ENCODE assay signal across 8 cellular contexts in the genomic region with DNA sequence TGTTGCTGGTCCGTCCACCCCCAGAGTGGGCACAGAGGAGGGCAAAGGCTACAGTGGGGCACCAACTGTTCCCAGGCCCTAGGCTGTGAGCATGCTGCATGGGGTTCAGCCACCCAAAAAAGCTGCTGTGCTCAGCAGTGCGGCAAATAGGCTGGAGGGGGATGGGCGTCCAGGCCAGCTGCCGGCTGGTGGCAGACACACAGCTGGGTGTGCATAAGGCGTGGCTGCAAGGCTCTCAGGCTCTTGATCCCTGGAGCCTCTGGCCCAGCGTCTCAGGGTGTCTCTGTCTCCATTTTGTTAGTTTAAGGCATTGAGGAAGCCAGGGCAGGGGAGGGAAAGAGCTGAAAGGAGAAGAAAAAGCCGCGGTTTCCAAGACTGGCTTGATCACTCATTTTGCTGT. TPM values are rescaled to one million over a fixed set of nuclear protein-coding genes. Genes with fewer than 3 reads are reported as not detected.
DNase-seq lines count a peak whose midpoint lies in the region; ATAC-seq and TF ChIP-seq lines count a peak whose summit lies in the region.

No MANE protein-coding gene starts in this region.

- H3K27me3 ChIP-seq in left ventricle myocardium inferior (ENCODE audit: low read depth): peaks cover 19% of the 10 kb centered on the region

- intact Hi-C loops in left ventricle myocardium inferior (cut with micrococcal nuclease): no loop called here

- peak overlapping the region; percentile 50 for H3K27ac ChIP-seq in left ventricle myocardium inferior (replicated peaks)

- H3K4me1 ChIP-seq in left ventricle myocardium inferior: peaks cover 38% of the 10 kb centered on the region

- H3K4me3 ChIP-seq in left ventricle myocardium inferior: peak overlapping the region; percentile 66

- no peaks in the 10 kb centered on the region for H3K9me3 ChIP-seq in left ventricle myocardium inferior (replicated peaks)

- DNase-seq in DMS79 treated with DMSO at 0.1 percent for 48 hours (lab: John Stamatoyannopoulos, UW) (peak; percentile 84), NCI-H774 (lab: John Stamatoyannopoulos, UW) (peak; percentile 2), left ventricle myocardium inferior (no peak), DMS114 treated with DMSO at 0.1 percent for 48 hours (lab: John Stamatoyannopoulos, UW; ENCODE audit: unreplicated experiment) (no peak)
- no peak for DNase-seq in stimulated activated CD4-positive, alpha-beta T cell treated with anti-CD3 and anti-CD28 coated beads, Interleukin-15, amount 100 ng/mL, for 24 hours

- TF ChIP-seq CTCF in left ventricle myocardium inferior (IDR thresholded peaks at IDR 0.05; ENCODE audit: borderline replicate concordance): no peak

- ATAC-seq in GM21360 (IDR thresholded peaks at IDR 0.05; ENCODE audit: unreplicated experiment): peak; percentile 45
- no peak for ATAC-seq in HG03280 (IDR thresholded peaks at IDR 0.05; ENCODE audit: unreplicated experiment)
- no peak for ATAC-seq in HG03469 (IDR thresholded peaks at IDR 0.05; ENCODE audit: unreplicated experiment)

- H3K36me3 ChIP-seq in left ventricle myocardium inferior: peaks cover 14% of the 10 kb centered on the region

RNA-seq across cellular contexts. Expression of gene RPL19, which starts 8.8 kb away (rescaled TPM):
- 944 TPM for total RNA-seq in left ventricle myocardium inferior

RNA-seq across cellular contexts. Expression of gene CACNB1, which starts 11.4 kb away (rescaled TPM):
- 3.7 TPM for total RNA-seq in left ventricle myocardium inferior

RNA-seq across cellular contexts. Expression of gene STAC2, which starts 16.9 kb away (rescaled TPM):
- 0.36 TPM for total RNA-seq in left ventricle myocardium inferior

RNA-seq across cellular contexts. Expression of gene ARL5C, which starts 42.9 kb away (rescaled TPM):
- total RNA-seq in left ventricle myocardium inferior: not detected

RNA-seq across cellular contexts. Expression of gene PLXDC1, which starts 57.5 kb away (rescaled TPM):
- total RNA-seq in left ventricle myocardium inferior: 12.2 TPM

Comparison
In these comparisons a context has a peak if more than half of its experiments do, and no peak if none do; other contexts are left out.
1. DNase-seq: peak in DMS79 treated with DMSO at 0.1 percent for 48 hours (single experiment) and NCI-H774 (single experiment); none in left ventricle myocardium inferior (single experiment), stimulated activated CD4-positive, alpha-beta T cell treated with anti-CD3 and anti-CD28 coated beads, Interleukin-15, amount 100 ng/mL, for 24 hours (single experiment) and DMS114 treated with DMSO at 0.1 percent for 48 hours (single experiment).